8 cellular contexts compared by ENCODE assay signal in genomic region chr1:223556414-223557124, GRCh38.
DNase-seq lines count a peak whose midpoint lies in the region; ATAC-seq and TF ChIP-seq lines count a peak whose summit lies in the region.

No MANE protein-coding gene starts in this region.

- H3K4me2 ChIP-seq in SK-N-SH = no peak overlapping the region

- no peak overlapping the region for H3K9ac ChIP-seq in SK-N-SH

- H3K4me1 Mint-ChIP-seq in activated T-cell treated with anti-CD3 and anti-CD28 coated beads, Interleukin-2, amount 50 U/mL, for 24 hours (ENCODE audit: low read depth) = no peaks in the 10 kb centered on the region

- no peaks in the 10 kb centered on the region for H4K20me1 ChIP-seq in SK-N-SH (ENCODE audit: insufficient read depth)

- POLR2A ChIA-PET in SK-N-SH (lab: Yijun Ruan, JAX) = no interaction called here

- H3K9me2 ChIP-seq in SK-N-SH = 0 out of 2 replicates have a peak, but pooled peaks cover 4% of the 10 kb centered on the region

- H3K27me3 Mint-ChIP-seq in activated T-cell treated with anti-CD3 and anti-CD28 coated beads, Interleukin-2, amount 50 U/mL, for 24 hours = no peaks in the 10 kb centered on the region

- H3K79me2 ChIP-seq in SK-N-SH (ENCODE audit: insufficient read depth) = no peaks in the 10 kb centered on the region

- H3K9me3 Mint-ChIP-seq in activated T-cell treated with anti-CD3 and anti-CD28 coated beads, Interleukin-2, amount 50 U/mL, for 24 hours = no peaks in the 10 kb centered on the region

- TF ChIP-seq CTCF in SK-N-SH (IDR thresholded peaks at IDR 0.05) (peak; percentile 52), foreskin keratinocyte (conservative IDR thresholded peaks at IDR 0.05) (peak; percentile 93)

- H3K36me3 ChIP-seq in SK-N-SH (replicated peaks in 1 of 2; ENCODE audit: control insufficient read depth in 1 of 2, insufficient read depth in 2 of 2, low read length in 1 of 2) = no peaks in the 10 kb centered on the region

- H3K4me1 ChIP-seq in SK-N-SH (ENCODE audit: control insufficient read depth in 1 of 2, insufficient read depth in 2 of 2, low read depth in 1 of 2, low read length in 1 of 2) (no peaks in the 10 kb centered on the region), foreskin keratinocyte (no peaks in the 10 kb centered on the region)

- peak overlapping the region in 1 of 2 experiments; percentile 19; a peak in 1 of 4 replicates for H3K4me3 ChIP-seq in SK-N-SH (ENCODE audit: low read depth in 2 of 2, low read length in 1 of 2)

- TF ChIP-seq RAD21 in SK-N-SH (IDR thresholded peaks at IDR 0.05; ENCODE audit: low read length) = peak; percentile 59

- no peak overlapping the region for H2AFZ ChIP-seq in SK-N-SH (ENCODE audit: low read depth)

- CTCF ChIA-PET in SK-N-SH (lab: Yijun Ruan, JAX) = interaction anchor here (0.6 to 2.8 kb wide), 28 partner anchors 12 to 181 kb away, joined by 3 to 47 read pairs (median 4); no protein-coding TSS in a partner anchor

- H3K27me3 ChIP-seq in SK-N-SH (ENCODE audit: insufficient read depth) (no peaks in the 10 kb centered on the region), foreskin keratinocyte (no peaks in the 10 kb centered on the region)

- no peak for TF ChIP-seq EP300 in SK-N-SH (IDR thresholded peaks at IDR 0.05; ENCODE audit: borderline replicate concordance in 1 of 2, low read depth in 1 of 2, low read length in 1 of 2)

- no peaks in the 10 kb centered on the region for H3F3A ChIP-seq in SK-N-SH (replicated peaks; ENCODE audit: insufficient read depth)

- no peaks in the 10 kb centered on the region for H3K9me3 ChIP-seq in SK-N-SH

- H3K36me3 Mint-ChIP-seq in activated T-cell treated with anti-CD3 and anti-CD28 coated beads, Interleukin-2, amount 50 U/mL, for 24 hours (ENCODE audit: low read depth) = no peaks in the 10 kb centered on the region

- 36% methylated on average over 8 of the region's 8 CpGs for WGBS in SK-N-SH (ENCODE audit: low lambda C conversion rate)

- H3K4me3 Mint-ChIP-seq in activated T-cell treated with anti-CD3 and anti-CD28 coated beads, Interleukin-2, amount 50 U/mL, for 24 hours = no peak overlapping the region

- DNase-seq in activated T-cell treated with anti-CD3 and anti-CD28 coated beads, Interleukin-2, amount 50 U/mL, for 24 hours = peak; percentile 40
- DNase-seq in activated T-cell treated with anti-CD3 and anti-CD28 coated beads, Interleukin-2, amount 50 U/mL, for 1 hour = no peak
- peak; percentile 71 for DNase-seq in HK-2 (ENCODE audit: unreplicated experiment)
- DNase-seq in SK-N-SH = peak; percentile 44
- peak in 1 of 2 donors; percentile 35 for DNase-seq in foreskin keratinocyte
- peak; percentile 28 to 32 for DNase-seq in stimulated activated CD8-positive, alpha-beta memory T cell treated with anti-CD3 and anti-CD28 coated beads, Interleukin-15, amount 100 ng/mL, for 48 hours (ENCODE audit: low read depth in 2 of 2)
- DNase-seq in cerebellar nuclear complex (lab: John Stamatoyannopoulos, UW) = no peak

- ATAC-seq in GM21529 (IDR thresholded peaks at IDR 0.05; ENCODE audit: unreplicated experiment) (peak; percentile 93), foreskin keratinocyte (peak; percentile 90)

- no peak overlapping the region for H3K27ac ChIP-seq in SK-N-SH (ENCODE audit: low read depth in 2 of 2, low read length in 1 of 2)
- H3K27ac ChIP-seq in foreskin keratinocyte = no peak overlapping the region

- H3K27ac Mint-ChIP-seq in activated T-cell treated with anti-CD3 and anti-CD28 coated beads, Interleukin-2, amount 50 U/mL, for 24 hours = no peak overlapping the region

TF ChIP-seq in SK-N-SH, 30 proteins besides CTCF, POLR2A, EP300 and RAD21:
- no peak for TF ChIP-seq EZH2phosphoT487 (IDR thresholded peaks at IDR 0.05; ENCODE audit: borderline replicate concordance, low read depth)
- TF ChIP-seq SMC3 (IDR thresholded peaks at IDR 0.05; ENCODE audit: low read depth, low read length) = peak; percentile 31; the same call in 1 of the 2 replicates
- no peak for TF ChIP-seq SIN3A (IDR thresholded peaks at IDR 0.05; ENCODE audit: borderline replicate concordance, low read depth, low read length)

Comparison
In these comparisons a context has a peak if more than half of its experiments do, and no peak if none do; other contexts are left out.
1. DNase-seq: peak in activated T-cell treated with anti-CD3 and anti-CD28 coated beads, Interleukin-2, amount 50 U/mL, for 24 hours (single experiment), HK-2 (single experiment), SK-N-SH (single experiment) and stimulated activated CD8-positive, alpha-beta memory T cell treated with anti-CD3 and anti-CD28 coated beads, Interleukin-15, amount 100 ng/mL, for 48 hours (2 of 2); none in activated T-cell treated with anti-CD3 and anti-CD28 coated beads, Interleukin-2, amount 50 U/mL, for 1 hour (single experiment) and cerebellar nuclear complex (0 of 2).